In the genomic region with DNA sequence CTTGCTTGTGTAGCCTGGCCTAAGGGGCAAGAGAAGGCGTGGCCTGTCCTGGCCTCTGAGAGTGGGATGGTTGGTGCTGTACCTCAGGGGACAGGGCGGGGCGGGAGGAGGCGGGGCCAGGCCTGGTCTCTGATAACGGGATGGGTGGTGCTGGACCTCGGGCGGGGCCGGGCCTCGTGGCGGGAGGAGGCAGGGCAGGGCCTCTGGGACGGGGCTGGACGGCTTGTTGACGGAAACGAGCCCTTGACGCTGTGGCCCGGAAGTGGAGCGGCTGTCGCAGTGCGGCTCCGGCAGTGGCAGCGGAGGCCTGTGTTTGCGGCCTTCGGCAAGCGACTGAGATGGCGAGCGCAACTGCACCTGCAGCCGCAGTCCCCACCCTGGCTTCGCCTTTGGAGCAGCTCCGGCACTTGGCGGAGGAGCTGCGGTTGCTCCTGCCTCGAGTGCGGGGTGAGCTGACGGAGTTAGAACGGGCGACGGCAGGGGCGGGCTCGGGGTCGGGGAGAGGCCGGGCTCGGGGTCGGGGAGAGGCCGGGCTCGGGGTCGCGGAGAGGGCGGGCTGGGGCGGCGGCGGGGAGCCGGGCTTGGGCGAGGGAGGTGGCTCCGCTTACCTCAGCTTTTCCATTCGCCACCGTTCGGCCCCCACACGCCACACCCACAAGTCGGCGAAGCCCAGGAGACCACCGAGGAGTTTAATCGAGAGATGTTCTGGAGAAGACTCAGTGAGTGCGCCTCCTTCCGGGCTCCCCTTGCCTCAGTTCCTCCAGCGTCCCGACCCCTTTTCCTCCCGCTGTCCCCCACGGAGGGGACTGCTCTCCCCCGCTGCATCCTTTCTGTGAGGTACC, we compare ENCODE assay signal across 8 cellular contexts.
DNase-seq lines count a peak whose midpoint lies in the region; ATAC-seq lines count a peak whose summit lies in the region.

A gene with protein sequence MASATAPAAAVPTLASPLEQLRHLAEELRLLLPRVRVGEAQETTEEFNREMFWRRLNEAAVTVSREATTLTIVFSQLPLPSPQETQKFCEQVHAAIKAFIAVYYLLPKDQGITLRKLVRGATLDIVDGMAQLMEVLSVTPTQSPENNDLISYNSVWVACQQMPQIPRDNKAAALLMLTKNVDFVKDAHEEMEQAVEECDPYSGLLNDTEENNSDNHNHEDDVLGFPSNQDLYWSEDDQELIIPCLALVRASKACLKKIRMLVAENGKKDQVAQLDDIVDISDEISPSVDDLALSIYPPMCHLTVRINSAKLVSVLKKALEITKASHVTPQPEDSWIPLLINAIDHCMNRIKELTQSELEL (plus strand): TSS at position 243 of the 842 bp plus-strand sequence. CDS start 96 bp downstream, at position 339.

- H3K27ac Mint-ChIP-seq in effector memory CD8-positive, alpha-beta T cell: peak within 1 kb of the TSS; percentile 96 to 98
- H3K27ac Mint-ChIP-seq in memory B cell: peak within 1 kb of the TSS; percentile 98

- H3K9me3 Mint-ChIP-seq in effector memory CD8-positive, alpha-beta T cell: no peaks in the 10 kb centered on the region
- H3K9me3 Mint-ChIP-seq in memory B cell: no peaks in the 10 kb centered on the region

- H3K4me3 Mint-ChIP-seq in effector memory CD8-positive, alpha-beta T cell: peak within 1 kb of the TSS; percentile 90 to 92
- peak within 1 kb of the TSS; percentile 94 for H3K4me3 Mint-ChIP-seq in memory B cell

- H3K36me3 Mint-ChIP-seq in effector memory CD8-positive, alpha-beta T cell (ENCODE audit: insufficient read depth): peaks cover 44% of the 10 kb centered on the region
- peaks cover 23% of the 10 kb centered on the region for H3K36me3 Mint-ChIP-seq in memory B cell

- DNase-seq in COR-L47 (lab: John Stamatoyannopoulos, UW) (peak; percentile 84), HK-2 (ENCODE audit: unreplicated experiment) (peak; percentile 91), NOMO-1 treated with dmso at 0.1 percent for 144 hours (lab: John Stamatoyannopoulos, UW; ENCODE audit: unreplicated experiment) (peak; percentile 95), memory B cell (ENCODE audit: low spot score in 2 of 2) (peak; percentile 76 to 81)
- DNase-seq in activated CD8-positive, alpha-beta memory T cell treated with anti-CD3 and anti-CD28 coated beads for 4 hours (ENCODE audit: low read depth in 2 of 2): peak; percentile 66 to 72
- DNase-seq in effector memory CD8-positive, alpha-beta T cell: peak; percentile 82 to 85 (median 85)
- peak; percentile 69 for DNase-seq in stimulated activated CD8-positive, alpha-beta memory T cell treated with anti-CD3 and anti-CD28 coated beads, Interleukin-12 subunit alpha, Interleukin-12 subunit beta, amount 100 ng/mL, for 4 hours (ENCODE audit: low read depth)

- H3K4me1 Mint-ChIP-seq in effector memory CD8-positive, alpha-beta T cell (ENCODE audit: low read depth in 2 of 2): peaks cover 28 to 35% of the 10 kb centered on the region in 2 donors
- peaks cover 28% of the 10 kb centered on the region for H3K4me1 Mint-ChIP-seq in memory B cell

- no peaks in the 10 kb centered on the region for H3K27me3 Mint-ChIP-seq in effector memory CD8-positive, alpha-beta T cell
- no peaks in the 10 kb centered on the region for H3K27me3 Mint-ChIP-seq in memory B cell

- peak; percentile 95 for ATAC-seq in GM19452 (IDR thresholded peaks at IDR 0.05; ENCODE audit: unreplicated experiment)
- ATAC-seq in effector memory CD8-positive, alpha-beta T cell (replicated peaks): peak; percentile 84
- ATAC-seq in memory B cell (ENCODE audit: low read depth): peak; percentile 87

Comparison
In these comparisons a context has a peak if more than half of its experiments do, and no peak if none do; other contexts are left out.
1. Peak in every context shown above with its lines: DNase-seq and ATAC-seq.